Comparison of ENCODE assay signal across 1 cellular context in genomic region chr3:139313921-139314320, GRCh38.
TF ChIP-seq lines count a peak whose summit lies in the region.

No MANE protein-coding gene starts in this region.

TF ChIP-seq in IMR-90, 13 proteins besides CTCF, POLR2A, EP300 and RAD21:
- TF ChIP-seq BHLHE40 (IDR thresholded peaks at IDR 0.05; ENCODE audit: low read depth, low read length) (no peak), RCOR1 (IDR thresholded peaks at IDR 0.05; ENCODE audit: insufficient replicate concordance, low read length) (no peak), SMC3 (IDR thresholded peaks at IDR 0.05; ENCODE audit: low read depth, low read length) (no peak), CEBPB (IDR thresholded peaks at IDR 0.05; ENCODE audit: low read depth, low read length) (no peak), FOS (IDR thresholded peaks at IDR 0.05; ENCODE audit: low read depth, low read length) (no peak), RFX5 (IDR thresholded peaks at IDR 0.05; ENCODE audit: low read depth, low read length) (no peak)
- TF ChIP-seq, protein P1, sequence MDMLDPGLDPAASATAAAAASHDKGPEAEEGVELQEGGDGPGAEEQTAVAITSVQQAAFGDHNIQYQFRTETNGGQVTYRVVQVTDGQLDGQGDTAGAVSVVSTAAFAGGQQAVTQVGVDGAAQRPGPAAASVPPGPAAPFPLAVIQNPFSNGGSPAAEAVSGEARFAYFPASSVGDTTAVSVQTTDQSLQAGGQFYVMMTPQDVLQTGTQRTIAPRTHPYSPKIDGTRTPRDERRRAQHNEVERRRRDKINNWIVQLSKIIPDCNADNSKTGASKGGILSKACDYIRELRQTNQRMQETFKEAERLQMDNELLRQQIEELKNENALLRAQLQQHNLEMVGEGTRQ (IDR thresholded peaks at IDR 0.05; ENCODE audit: low read depth, low read length), result no peak
